Comparison of ENCODE assay signal across 8 cellular contexts in genomic region chr6:7974932-7975763, GRCh38.
A peak's percentile ranks its signal among the peaks of the same experiment; 100 is the strongest.
DNase-seq lines count a peak whose midpoint lies in the region; ATAC-seq and TF ChIP-seq lines count a peak whose summit lies in the region.

No MANE protein-coding gene starts in this region.

- ATAC-seq in HG02678 (IDR thresholded peaks at IDR 0.05; ENCODE audit: unreplicated experiment) (peak; percentile 45), SK-N-SH treated with all-trans-retinoic acid at 6 μM for 48 hours (peak; percentile 90), foreskin keratinocyte (peak; percentile 85)

- no peak overlapping the region for H2AFZ ChIP-seq in parathyroid adenoma

- no peaks in the 10 kb centered on the region for H3K36me3 ChIP-seq in parathyroid adenoma (ENCODE audit: control insufficient read depth, insufficient read depth, low read length)
- H3K36me3 ChIP-seq in WERI-Rb-1, result no peaks in the 10 kb centered on the region

- H3K4me2 ChIP-seq in parathyroid adenoma (ENCODE audit: low read length), result peak overlapping the region; percentile 38

- H3K79me2 ChIP-seq in parathyroid adenoma, result no peaks in the 10 kb centered on the region

- no peak overlapping the region for H3K9ac ChIP-seq in parathyroid adenoma

- H3K27ac ChIP-seq in AG04450 (ENCODE audit: low read depth, low read length) (no peak overlapping the region), foreskin keratinocyte (no peak overlapping the region), parathyroid adenoma (no peak overlapping the region), WERI-Rb-1 (no peak overlapping the region)

- H3K4me3 ChIP-seq in AG04450 (ENCODE audit: low read depth, low read length), result peak overlapping the region; percentile 42
- H3K4me3 ChIP-seq in parathyroid adenoma (ENCODE audit: low read depth, low read length), result no peak overlapping the region
- no peak overlapping the region for H3K4me3 ChIP-seq in WERI-Rb-1 (ENCODE audit: low read depth, low read length)

- DNase-seq in AG04450 (ENCODE audit: low read depth, low spot score) (peak; percentile 42), foreskin keratinocyte (peak; percentile 41 to 61), CD1c-positive myeloid dendritic cell (ENCODE audit: extremely low spot score) (no peak), WERI-Rb-1 (no peak)
- no peak for DNase-seq in activated CD4-positive, alpha-beta T cell treated with anti-CD3 and anti-CD28 coated beads for 1 hour

- TF ChIP-seq CTCF in AG04450 (IDR thresholded peaks at IDR 0.05; ENCODE audit: low read depth, low read length), result no peak
- no peak for TF ChIP-seq CTCF in foreskin keratinocyte (conservative IDR thresholded peaks at IDR 0.05)
- no peak for TF ChIP-seq CTCF in parathyroid adenoma (IDR thresholded peaks at IDR 0.05)
- TF ChIP-seq CTCF in WERI-Rb-1 (IDR thresholded peaks at IDR 0.05; ENCODE audit: low read depth, low read length), result no peak

- POLR2A ChIA-PET in AG04450 (lab: Yijun Ruan, JAX), result no interaction called here

- H3K27me3 ChIP-seq in AG04450 (ENCODE audit: control insufficient read depth, insufficient read depth, low read length) (no peaks in the 10 kb centered on the region), foreskin keratinocyte (no peaks in the 10 kb centered on the region), parathyroid adenoma (ENCODE audit: control insufficient read depth, insufficient read depth, low read length) (no peaks in the 10 kb centered on the region), WERI-Rb-1 (ENCODE audit: insufficient read depth, low read depth, severe bottlenecking) (no peaks in the 10 kb centered on the region)

- H3K4me1 ChIP-seq in foreskin keratinocyte (no peaks in the 10 kb centered on the region), parathyroid adenoma (no peaks in the 10 kb centered on the region)

- CTCF ChIA-PET in AG04450 (lab: Charles Lee), result interaction anchor here (1.3 kb wide), 1 partner anchor 254 kb away, joined by 4 read pairs; no protein-coding TSS in a partner anchor

- H3K9me3 ChIP-seq in AG04450 (ENCODE audit: control insufficient read depth, insufficient read depth, low read length) (no peaks in the 10 kb centered on the region), parathyroid adenoma (ENCODE audit: control insufficient read depth, low read length) (no peaks in the 10 kb centered on the region), WERI-Rb-1 (ENCODE audit: severe bottlenecking) (no peaks in the 10 kb centered on the region)

TF ChIP-seq in SK-N-SH treated with all-trans-retinoic acid at 6 μM for 48 hours, 23 proteins besides CTCF, POLR2A, EP300 and RAD21:
- 0 out of 2 replicates have a peak, but pooled peaks have one; percentile 8 for TF ChIP-seq TSHZ2 (CRISPR knock-in tag; IDR thresholded peaks at IDR 0.05)
- TF ChIP-seq SNAI2 (CRISPR knock-in tag; IDR thresholded peaks at IDR 0.05), result no peak
- TF ChIP-seq, protein P1, sequence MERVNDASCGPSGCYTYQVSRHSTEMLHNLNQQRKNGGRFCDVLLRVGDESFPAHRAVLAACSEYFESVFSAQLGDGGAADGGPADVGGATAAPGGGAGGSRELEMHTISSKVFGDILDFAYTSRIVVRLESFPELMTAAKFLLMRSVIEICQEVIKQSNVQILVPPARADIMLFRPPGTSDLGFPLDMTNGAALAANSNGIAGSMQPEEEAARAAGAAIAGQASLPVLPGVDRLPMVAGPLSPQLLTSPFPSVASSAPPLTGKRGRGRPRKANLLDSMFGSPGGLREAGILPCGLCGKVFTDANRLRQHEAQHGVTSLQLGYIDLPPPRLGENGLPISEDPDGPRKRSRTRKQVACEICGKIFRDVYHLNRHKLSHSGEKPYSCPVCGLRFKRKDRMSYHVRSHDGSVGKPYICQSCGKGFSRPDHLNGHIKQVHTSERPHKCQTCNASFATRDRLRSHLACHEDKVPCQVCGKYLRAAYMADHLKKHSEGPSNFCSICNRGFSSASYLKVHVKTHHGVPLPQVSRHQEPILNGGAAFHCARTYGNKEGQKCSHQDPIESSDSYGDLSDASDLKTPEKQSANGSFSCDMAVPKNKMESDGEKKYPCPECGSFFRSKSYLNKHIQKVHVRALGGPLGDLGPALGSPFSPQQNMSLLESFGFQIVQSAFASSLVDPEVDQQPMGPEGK (CRISPR knock-in tag; IDR thresholded peaks at IDR 0.05; ENCODE audit: borderline replicate concordance), result no peak
- 0 out of 2 replicates have a peak, but pooled peaks have one; percentile 32 for TF ChIP-seq CREB5 (CRISPR knock-in tag; IDR thresholded peaks at IDR 0.05; ENCODE audit: low read depth)
- no peak for TF ChIP-seq BACH2 (CRISPR knock-in tag; IDR thresholded peaks at IDR 0.05; ENCODE audit: borderline replicate concordance)
- 0 out of 2 replicates have a peak, but pooled peaks have one; percentile 20 for TF ChIP-seq CSDC2 (CRISPR knock-in tag; IDR thresholded peaks at IDR 0.05)
- peak; percentile 31; the same call in 1 of the 2 replicates for TF ChIP-seq ISL1 (CRISPR knock-in tag; IDR thresholded peaks at IDR 0.05)
- TF ChIP-seq RARB (CRISPR knock-in tag; IDR thresholded peaks at IDR 0.05), result no peak

Comparison
In these comparisons a context has a peak if more than half of its experiments do, and no peak if none do; other contexts are left out.
1. DNase-seq: peak in AG04450 (single experiment) and foreskin keratinocyte (2 of 2); none in CD1c-positive myeloid dendritic cell (single experiment), activated CD4-positive, alpha-beta T cell treated with anti-CD3 and anti-CD28 coated beads for 1 hour (single experiment) and WERI-Rb-1 (single experiment).
2. Peak in every context shown above with its lines, with median percentiles within 50 percentile points of each other: ATAC-seq.